In genomic region chr16:57781741-57782606, GRCh38 we compare ENCODE assay signal across 13 cellular contexts. TPM values are rescaled to one million over a fixed set of nuclear protein-coding genes. Genes with fewer than 3 reads are reported as not detected.
DNase-seq lines count a peak whose midpoint lies in the region; ATAC-seq and TF ChIP-seq lines count a peak whose summit lies in the region.
"Had no signal": no experiment of that assay in that cellular context is flagged by ENCODE, and none has a peak within 500 bp of the region (broad histone marks: within the 10 kb centered on the region; RNA-seq: fewer than 3 reads in every experiment).

No MANE protein-coding gene starts in this region.

- no peaks in the 10 kb centered on the region for H3K9me3 ChIP-seq in breast epithelium
- no peaks in the 10 kb centered on the region for H3K9me3 ChIP-seq in ovary
- H3K9me3 ChIP-seq: esophagus squamous epithelium, sigmoid colon had no signal

- DNase-seq in MCF 10A (ENCODE audit: unreplicated experiment), result peak; percentile 47
- DNase-seq in breast epithelium (ENCODE audit: low spot score in 2 of 2), result no peak
- peak; percentile 81 for DNase-seq in brain pericyte (ENCODE audit: low read depth, low spot score)
- peak; percentile 82 for DNase-seq in kidney tubule cell (ENCODE audit: low spot score)
- no peak for DNase-seq in ovary
- no peak for DNase-seq in hippocampal formation (lab: John Stamatoyannopoulos, UW)
- DNase-seq: DMS53, esophagus squamous epithelium, islet precursor cell, sigmoid colon, T-helper 2 cell had no signal

- no peak for TF ChIP-seq EP300 in ovary (IDR thresholded peaks at IDR 0.05)

- no TSS peak for BruUV-seq in MCF 10A (replicated peaks; lab: Mats Ljungman, UMichigan)

- intact Hi-C loops in MCF 10A (cut with micrococcal nuclease), result no loop called here
- intact Hi-C loops in breast epithelium (cut with DNase I; ENCODE audit: low total_unique reads), result no loop called here
- intact Hi-C loops in ovary (cut with DNase I), result no loop called here

- ATAC-seq in GM21717 (IDR thresholded peaks at IDR 0.05; ENCODE audit: unreplicated experiment), result no peak
- no peak for ATAC-seq in GM19455 (IDR thresholded peaks at IDR 0.05; ENCODE audit: unreplicated experiment)

- peaks cover 23% of the 10 kb centered on the region for H3K4me1 Mint-ChIP-seq in MCF 10A (ENCODE audit: insufficient read depth, unreplicated experiment)

- H3K27me3 ChIP-seq in breast epithelium (no peaks in the 10 kb centered on the region), ovary (no peaks in the 10 kb centered on the region)
- H3K27me3 ChIP-seq: esophagus squamous epithelium, sigmoid colon had no signal

- no peaks in the 10 kb centered on the region for H3K27me3 Mint-ChIP-seq in MCF 10A (ENCODE audit: insufficient read depth, unreplicated experiment)

- peaks cover 28% of the 10 kb centered on the region for H3K36me3 Mint-ChIP-seq in MCF 10A (ENCODE audit: insufficient read depth, unreplicated experiment)

- H3K27ac Mint-ChIP-seq in MCF 10A (ENCODE audit: low read depth, unreplicated experiment), result no peak overlapping the region

- TF ChIP-seq POLR2A in breast epithelium (IDR thresholded peaks at IDR 0.05), result no peak
- no peak for TF ChIP-seq POLR2A in ovary (IDR thresholded peaks at IDR 0.05)

- 88 to 92% (median 92%) methylated on average over 10 of the region's 10 CpGs for WGBS in ovary, 3 donors

- H3K27ac ChIP-seq in breast epithelium, result no peak overlapping the region
- peak overlapping the region in 1 of 2 donors; percentile 25 for H3K27ac ChIP-seq in ovary
- H3K27ac ChIP-seq: esophagus squamous epithelium, sigmoid colon had no signal

- H3K4me1 ChIP-seq in breast epithelium (no peaks in the 10 kb centered on the region), ovary (ENCODE audit: insufficient read depth) (peaks cover 2% of the 10 kb centered on the region)

- H3K4me3 ChIP-seq in breast epithelium (no peak overlapping the region), ovary (no peak overlapping the region)
- H3K4me3 ChIP-seq: esophagus squamous epithelium, sigmoid colon had no signal

- CTCF ChIA-PET in MCF 10A (lab: Yijun Ruan, JAX), result interaction anchor here (0.6 to 2.8 kb wide), 8 partner anchors 10 to 1298 kb away, joined by 3 to 19 read pairs (median 4); partner anchors contain the start of gene ZNF319

- TF ChIP-seq CTCF in MCF 10A (IDR thresholded peaks at IDR 0.05; ENCODE audit: unreplicated experiment), result no peak
- no peak for TF ChIP-seq CTCF in breast epithelium (IDR thresholded peaks at IDR 0.05)
- no peak for TF ChIP-seq CTCF in ovary (IDR thresholded peaks at IDR 0.05)

- POLR2A ChIA-PET in MCF 10A (lab: Yijun Ruan, JAX), result interaction anchor here (0.6 to 2.2 kb wide), 2 partner anchors 12 to 241 kb away, joined by 3 to 6 read pairs; no protein-coding TSS in a partner anchor

- H3K4me3 Mint-ChIP-seq in MCF 10A (ENCODE audit: unreplicated experiment), result no peak overlapping the region

- H3K36me3 ChIP-seq in breast epithelium, result no peaks in the 10 kb centered on the region
- no peaks in the 10 kb centered on the region for H3K36me3 ChIP-seq in ovary

- no peaks in the 10 kb centered on the region for H3K9me3 Mint-ChIP-seq in MCF 10A (ENCODE audit: unreplicated experiment)

RNA-seq across cellular contexts. Expression of gene KIFC3, which starts 20.3 kb away (rescaled TPM):
- total RNA-seq in MCF 10A (2022) (97.1 and 120 TPM in 2 replicates), breast epithelium (10 to 100 TPM; 15.7 to 36.1 (median 35.1) TPM), ovary (10 to 100 TPM; 21.3 to 54.0 (median 37.5) TPM)
- polyA plus RNA-seq in ovary, result 10 to 100 TPM in 1 of 2 donors, 1 to 10 TPM in 1; 4.6 to 16.0 TPM

RNA-seq across cellular contexts. Expression of gene KATNB1, which starts 46.4 kb away (rescaled TPM):
- 22.7 and 30.6 TPM in 2 replicates for total RNA-seq in MCF 10A (2022)
- total RNA-seq in breast epithelium, result 10 to 100 TPM; 15.5 to 20.9 (median 17.0) TPM
- total RNA-seq in ovary, result 10 to 100 TPM in 5 of 7 donors, 1 to 10 TPM in 2; 7.7 to 20.2 (median 14.9) TPM
- 10 to 100 TPM in 1 of 2 donors, 1 to 10 TPM in 1; 3.4 to 11.0 TPM for polyA plus RNA-seq in ovary

Comparison
In these comparisons a context has a peak if more than half of its experiments do, and no peak if none do; other contexts are left out.
1. DNase-seq: peak in MCF 10A (single experiment), brain pericyte (single experiment) and kidney tubule cell (single experiment); none in breast epithelium (0 of 2), ovary (0 of 5) and hippocampal formation (0 of 2).